In genomic region chrX:79366556-79366887, GRCh38 we compare ENCODE assay signal across 8 cellular contexts. TPM values are rescaled to one million over a fixed set of nuclear protein-coding genes. Genes with fewer than 3 reads are reported as not detected.
DNase-seq lines count a peak whose midpoint lies in the region; ATAC-seq, FAIRE-seq and TF ChIP-seq lines count a peak whose summit lies in the region.

No MANE protein-coding gene starts in this region.

- H3K4me2 ChIP-seq in GM12878 (ENCODE audit: control insufficient read depth, insufficient read depth): peak overlapping the region; percentile 77

- no peaks in the 10 kb centered on the region for H3K27me3 Mint-ChIP-seq in naive thymus-derived CD8-positive, alpha-beta T cell

- SMC1A ChIA-PET in GM12878 (lab: Charles Lee; ENCODE audit: uncharacterized antibody, unreplicated experiment): interaction anchor here (1.1 to 1.7 kb wide), 4 partner anchors 40 to 184 kb away, joined by 3 to 6 read pairs (median 3); no protein-coding TSS in a partner anchor

- H4K20me1 ChIP-seq in GM12878 (ENCODE audit: control insufficient read depth, insufficient read depth): no peaks in the 10 kb centered on the region

- H3K4me1 ChIP-seq in ES-I3 (ENCODE audit: insufficient read depth, low read length) (peaks cover 10% of the 10 kb centered on the region), GM12878 (ENCODE audit: control insufficient read depth, insufficient read depth, low read length) (no peaks in the 10 kb centered on the region; the same call in 1 of the 2 replicates), pancreas (no peaks in the 10 kb centered on the region)

- CTCF ChIA-PET in GM12878 (lab: Yijun Ruan, JAX): no interaction called here

- peaks cover 10 to 44% (median 30%) of the 10 kb centered on the region in 4 donors for H3K4me1 Mint-ChIP-seq in naive thymus-derived CD8-positive, alpha-beta T cell

- 0 out of 6 replicates have a peak, but pooled peaks of 1 of the 3 experiments have one; percentile 5 for TF ChIP-seq CTCF in GM12878 (IDR thresholded peaks at IDR 0.05 in 2 of 3, conservative IDR thresholded peaks at IDR 0.05 in 1 of 3; ENCODE audit: control insufficient read depth in 2 of 3, extremely low read depth in 1 of 3, insufficient read depth in 1 of 3, low read depth in 3 of 3, low read length in 3 of 3)
- TF ChIP-seq CTCF in pancreas (IDR thresholded peaks at IDR 0.05): no peak

- ATAC-seq in HG02938 (IDR thresholded peaks at IDR 0.05; ENCODE audit: unreplicated experiment) (peak; percentile 12), GM12878 (no peak; the same call in 2 of the 3 replicates), esophagus mucosa (no peak), pancreas (no peak)
- peak in 1 of 2 donors; percentile 43 for ATAC-seq in naive thymus-derived CD8-positive, alpha-beta T cell

- no peak for TF ChIP-seq RAD21 in GM12878 (IDR thresholded peaks at IDR 0.05; ENCODE audit: insufficient read depth, low read depth, low read length)

- peaks cover 6 to 14% (median 6%) of the 10 kb centered on the region in 3 donors for H3K36me3 Mint-ChIP-seq in naive thymus-derived CD8-positive, alpha-beta T cell

- RAD21 ChIA-PET in GM12878 (lab: Charles Lee; ENCODE audit: unreplicated experiment): interaction anchor here (1.4 kb wide), 1 partner anchor 47 kb away, joined by 6 read pairs; no protein-coding TSS in a partner anchor

- POLR2A ChIA-PET in GM12878 (lab: Charles Lee): no interaction called here
- POLR2A ChIA-PET in naive thymus-derived CD8-positive, alpha-beta T cell (lab: Charles Lee): no interaction called here

- H3K27me3 ChIP-seq in GM12878 (replicated peaks in 1 of 2; ENCODE audit: control insufficient read depth in 2 of 2, insufficient read depth in 2 of 2, low read length in 1 of 2) (no peaks in the 10 kb centered on the region), pancreas (peaks cover 0 to 12% (median 3%) of the 10 kb centered on the region in 4 donors)

- peak overlapping the region; percentile 72; the same call in 1 of the 2 replicates for H3K4me3 ChIP-seq in GM12878
- peak overlapping the region in 2 of 4 donors; percentile 18 to 40 for H3K4me3 ChIP-seq in pancreas

- H3K79me2 ChIP-seq in GM12878 (ENCODE audit: control insufficient read depth, insufficient read depth, low read length): peaks cover 7% of the 10 kb centered on the region

- BruUV-seq in GM12878 (replicated peaks; lab: Mats Ljungman, UMichigan): no TSS peak

- FAIRE-seq in GM12878 (lab: Jason Lieb, UNC): no peak
- no peak for FAIRE-seq in pancreas (lab: Jason Lieb, UNC)

- in situ Hi-C loops in GM12878 (cut with MboI): no loop called here

- TF ChIP-seq EP300 in GM12878 (IDR thresholded peaks at IDR 0.05; ENCODE audit: borderline replicate concordance in 1 of 2, control insufficient read depth in 1 of 2, low read depth in 2 of 2, low read length in 2 of 2): no peak

- H3K27ac Mint-ChIP-seq in naive thymus-derived CD8-positive, alpha-beta T cell: peak overlapping the region; percentile 95 to 99 (median 97)

- TF ChIP-seq POLR2A in GM12878 (IDR thresholded peaks at IDR 0.05; ENCODE audit: low read depth, low read length): no peak

- peak overlapping the region; percentile 68 for H2AFZ ChIP-seq in GM12878 (ENCODE audit: control insufficient read depth, low read depth, low read length)

- DNase-seq in GM12878 (ENCODE audit: low read depth, low spot score): no peak
- peak in 2 of 10 donors; percentile 38 to 53 for DNase-seq in naive thymus-derived CD8-positive, alpha-beta T cell
- DNase-seq in stimulated activated CD4-positive, alpha-beta T cell treated with anti-CD3 and anti-CD28 coated beads, Interleukin-1b, Interleukin-23, amount 100 ng/mL, for 48 hours: no peak
- no peak for DNase-seq in DMS114 treated with DMSO at 0.1 percent for 48 hours (lab: John Stamatoyannopoulos, UW; ENCODE audit: unreplicated experiment)
- no peak for DNase-seq in pancreas

- H3K9me3 ChIP-seq in ES-I3 (ENCODE audit: control insufficient read depth, insufficient read depth, low read length) (no peaks in the 10 kb centered on the region), GM12878 (replicated peaks; ENCODE audit: control insufficient read depth, insufficient read depth, low read length) (no peaks in the 10 kb centered on the region), pancreas (no peaks in the 10 kb centered on the region)

- WGBS in GM12878 (ENCODE audit: insufficient coverage, insufficient replicate concordance, low lambda C conversion rate, missing lambda C conversion rate): 5% methylated on average over 6 of the region's 6 CpGs
- WGBS in pancreas, 2 donors: 3 to 19% methylated on average over 6 of the region's 6 CpGs

- peak overlapping the region; percentile 48 for H3K9ac ChIP-seq in ES-I3 (ENCODE audit: low read depth, low read length)
- H3K9ac ChIP-seq in GM12878 (ENCODE audit: control insufficient read depth, insufficient read depth, low read length): peak overlapping the region; percentile 58

- intact Hi-C loops in GM12878 (cut with micrococcal nuclease; ENCODE audit: unreplicated experiment) (loop anchor here (10.0 kb wide), 1 partner anchor 412 kb away; no protein-coding TSS in a partner anchor), pancreas (cut with DNase I) (no loop called here)

- H3K36me3 ChIP-seq in ES-I3 (ENCODE audit: insufficient read depth, low read length): no peaks in the 10 kb centered on the region
- H3K36me3 ChIP-seq in GM12878 (ENCODE audit: control insufficient read depth in 2 of 2, insufficient read depth in 2 of 2, low read length in 1 of 2): no peaks in the 10 kb centered on the region
- H3K36me3 ChIP-seq in pancreas: no peaks in the 10 kb centered on the region

- H3K4me3 Mint-ChIP-seq in naive thymus-derived CD8-positive, alpha-beta T cell: peak overlapping the region; percentile 88 to 99 (median 96)

- H3K9me3 Mint-ChIP-seq in naive thymus-derived CD8-positive, alpha-beta T cell: peaks cover 0 to 3% (median 0%) of the 10 kb centered on the region in 9 donors

- H3K27ac ChIP-seq in GM12878 (ENCODE audit: control insufficient read depth, insufficient read depth) (peak overlapping the region; percentile 52), pancreas (no peak overlapping the region)

TF ChIP-seq in GM12878, 131 proteins besides CTCF, POLR2A, EP300 and RAD21:
- TF ChIP-seq MEF2B (IDR thresholded peaks at IDR 0.05; ENCODE audit: partially characterized antibody, poor library complexity, severe bottlenecking) (peak; percentile 89), ZNF384 (IDR thresholded peaks at IDR 0.05; ENCODE audit: borderline replicate concordance, low read depth, low read length) (no peak)
- TF ChIP-seq, protein P1, sequence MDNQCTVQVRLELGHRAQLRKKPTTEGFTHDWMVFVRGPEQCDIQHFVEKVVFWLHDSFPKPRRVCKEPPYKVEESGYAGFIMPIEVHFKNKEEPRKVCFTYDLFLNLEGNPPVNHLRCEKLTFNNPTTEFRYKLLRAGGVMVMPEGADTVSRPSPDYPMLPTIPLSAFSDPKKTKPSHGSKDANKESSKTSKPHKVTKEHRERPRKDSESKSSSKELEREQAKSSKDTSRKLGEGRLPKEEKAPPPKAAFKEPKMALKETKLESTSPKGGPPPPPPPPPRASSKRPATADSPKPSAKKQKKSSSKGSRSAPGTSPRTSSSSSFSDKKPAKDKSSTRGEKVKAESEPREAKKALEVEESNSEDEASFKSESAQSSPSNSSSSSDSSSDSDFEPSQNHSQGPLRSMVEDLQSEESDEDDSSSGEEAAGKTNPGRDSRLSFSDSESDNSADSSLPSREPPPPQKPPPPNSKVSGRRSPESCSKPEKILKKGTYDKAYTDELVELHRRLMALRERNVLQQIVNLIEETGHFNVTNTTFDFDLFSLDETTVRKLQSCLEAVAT (IDR thresholded peaks at IDR 0.05): peak; percentile 37; the same call in 1 of the 2 replicates

RNA-seq across cellular contexts. Expression of gene ITM2A, which starts 0.6 kb away (rescaled TPM):
- 50.2 and 60.5 TPM in 2 replicates for total RNA-seq in GM12878 (2013; cell fraction: nucleolus; rRNA removed)
- 29.6 and 34.0 TPM in 2 replicates for total RNA-seq in GM12878 (2014; rRNA removed)
- total RNA-seq in GM12878 (2014; rRNA removed; fragmentation: Illumina TruSeq; extraction: Trizol): 30.7 and 32.6 TPM in 2 replicates
- 32.8 and 36.0 TPM in 2 replicates for total RNA-seq in GM12878 (2021)
- polyA plus RNA-seq in GM12878 (2011; ENCODE audit: low read depth): 49.0 TPM
- 202 and 229 TPM in 2 replicates for polyA plus RNA-seq in GM12878 (2011; rRNA removed)
- polyA plus RNA-seq in GM12878 (2011; cell fraction: cytosol; rRNA removed): 109 and 150 TPM in 2 replicates
- polyA plus RNA-seq in GM12878 (2011; cell fraction: nucleus; rRNA removed): 57.6 and 70.1 TPM in 2 replicates
- 43.3 and 46.4 TPM in 2 replicates for polyA plus RNA-seq in GM12878 (2012)
- 32.7 and 38.2 TPM in 2 replicates for polyA plus RNA-seq in GM12878 (2014; fragmentation: Illumina TruSeq; extraction: Trizol)
- 10 to 100 TPM; 74.4 to 89.7 TPM for polyA plus RNA-seq in GM12878 (2014; fragmentation: Nextera tagmentation; extraction: Ambion mirVana)
- polyA plus RNA-seq in GM12878 (2014; rRNA removed): 29.8 and 33.3 TPM in 2 replicates
- 10 to 100 TPM; 51.5 to 61.2 TPM for polyA plus RNA-seq in GM12878 (2016; fragmentation: Nextera tagmentation; extraction: Ambion mirVana)
- 133 and 194 TPM in 2 replicates for polyA minus RNA-seq in GM12878 (2011; rRNA and poly(A)+ RNA removed)
- 53.2 and 56.6 TPM in 2 replicates for polyA minus RNA-seq in GM12878 (2011; cell fraction: cytosol; rRNA and poly(A)+ RNA removed)
- 9.8 and 9.9 TPM in 2 replicates for polyA minus RNA-seq in GM12878 (2011; cell fraction: nucleus; rRNA and poly(A)+ RNA removed)
- 10 to 100 TPM; 61.1 to 69.7 TPM for total RNA-seq in naive thymus-derived CD8-positive, alpha-beta T cell
- 100 to 1,000 TPM; 215 to 458 (median 342) TPM for polyA plus RNA-seq in naive thymus-derived CD8-positive, alpha-beta T cell
- total RNA-seq in esophagus mucosa: 13.8 TPM
- total RNA-seq in pancreas: 10 to 100 TPM in 2 of 6 donors, 1 to 10 TPM in 4; 4.8 to 14.2 (median 8.3) TPM
- 1 to 10 TPM; 2.1 to 3.9 TPM for polyA plus RNA-seq in pancreas
